ENCODE assay signal across 1 cellular context in the genomic region with DNA sequence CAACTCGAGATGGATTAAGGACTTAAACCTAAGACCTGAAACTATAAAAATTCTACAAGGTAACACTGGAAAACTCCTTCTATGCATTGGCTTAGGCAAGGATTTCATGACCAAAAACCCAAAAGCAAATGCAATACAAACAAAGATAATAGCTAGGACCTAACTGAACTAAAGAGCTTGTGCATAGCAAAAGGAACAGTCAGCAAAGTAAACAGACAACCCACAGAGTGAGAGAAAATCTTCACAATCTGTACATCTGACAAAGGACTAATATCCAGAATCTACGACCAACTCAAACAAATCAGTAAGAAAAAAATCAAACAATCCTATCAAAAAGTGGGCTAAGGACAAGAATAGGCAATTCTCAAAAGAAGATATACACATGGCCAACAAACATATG.
TF ChIP-seq lines count a peak whose summit lies in the region.
"Not testable (repeated sequence)": the region's sequence is repeated elsewhere in the genome, so short reads cannot be mapped to it uniquely, and the experiment has no call there.

No MANE protein-coding gene starts in this region.

TF ChIP-seq in HepG2, 621 proteins besides CTCF, POLR2A, EP300 and RAD21 (continued from another document and continues in another):
- TF ChIP-seq, protein P1, sequence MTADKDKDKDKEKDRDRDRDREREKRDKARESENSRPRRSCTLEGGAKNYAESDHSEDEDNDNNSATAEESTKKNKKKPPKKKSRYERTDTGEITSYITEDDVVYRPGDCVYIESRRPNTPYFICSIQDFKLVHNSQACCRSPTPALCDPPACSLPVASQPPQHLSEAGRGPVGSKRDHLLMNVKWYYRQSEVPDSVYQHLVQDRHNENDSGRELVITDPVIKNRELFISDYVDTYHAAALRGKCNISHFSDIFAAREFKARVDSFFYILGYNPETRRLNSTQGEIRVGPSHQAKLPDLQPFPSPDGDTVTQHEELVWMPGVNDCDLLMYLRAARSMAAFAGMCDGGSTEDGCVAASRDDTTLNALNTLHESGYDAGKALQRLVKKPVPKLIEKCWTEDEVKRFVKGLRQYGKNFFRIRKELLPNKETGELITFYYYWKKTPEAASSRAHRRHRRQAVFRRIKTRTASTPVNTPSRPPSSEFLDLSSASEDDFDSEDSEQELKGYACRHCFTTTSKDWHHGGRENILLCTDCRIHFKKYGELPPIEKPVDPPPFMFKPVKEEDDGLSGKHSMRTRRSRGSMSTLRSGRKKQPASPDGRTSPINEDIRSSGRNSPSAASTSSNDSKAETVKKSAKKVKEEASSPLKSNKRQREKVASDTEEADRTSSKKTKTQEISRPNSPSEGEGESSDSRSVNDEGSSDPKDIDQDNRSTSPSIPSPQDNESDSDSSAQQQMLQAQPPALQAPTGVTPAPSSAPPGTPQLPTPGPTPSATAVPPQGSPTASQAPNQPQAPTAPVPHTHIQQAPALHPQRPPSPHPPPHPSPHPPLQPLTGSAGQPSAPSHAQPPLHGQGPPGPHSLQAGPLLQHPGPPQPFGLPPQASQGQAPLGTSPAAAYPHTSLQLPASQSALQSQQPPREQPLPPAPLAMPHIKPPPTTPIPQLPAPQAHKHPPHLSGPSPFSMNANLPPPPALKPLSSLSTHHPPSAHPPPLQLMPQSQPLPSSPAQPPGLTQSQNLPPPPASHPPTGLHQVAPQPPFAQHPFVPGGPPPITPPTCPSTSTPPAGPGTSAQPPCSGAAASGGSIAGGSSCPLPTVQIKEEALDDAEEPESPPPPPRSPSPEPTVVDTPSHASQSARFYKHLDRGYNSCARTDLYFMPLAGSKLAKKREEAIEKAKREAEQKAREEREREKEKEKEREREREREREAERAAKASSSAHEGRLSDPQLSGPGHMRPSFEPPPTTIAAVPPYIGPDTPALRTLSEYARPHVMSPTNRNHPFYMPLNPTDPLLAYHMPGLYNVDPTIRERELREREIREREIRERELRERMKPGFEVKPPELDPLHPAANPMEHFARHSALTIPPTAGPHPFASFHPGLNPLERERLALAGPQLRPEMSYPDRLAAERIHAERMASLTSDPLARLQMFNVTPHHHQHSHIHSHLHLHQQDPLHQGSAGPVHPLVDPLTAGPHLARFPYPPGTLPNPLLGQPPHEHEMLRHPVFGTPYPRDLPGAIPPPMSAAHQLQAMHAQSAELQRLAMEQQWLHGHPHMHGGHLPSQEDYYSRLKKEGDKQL (CRISPR knock-in tag; IDR thresholded peaks at IDR 0.05; ENCODE audit: low read depth), result peak; percentile 69; the same call in 1 of the 2 replicates
- TF ChIP-seq IRF2 (CRISPR knock-in tag; IDR thresholded peaks at IDR 0.05) (peak; percentile 45; the same call in 1 of the 2 replicates), ZNF644 (CRISPR knock-in tag; IDR thresholded peaks at IDR 0.05; ENCODE audit: low read depth) (peak; percentile 89), FOXA1 (IDR thresholded peaks at IDR 0.05) (peak; percentile 90), FOXA1 (CRISPR knock-in tag; IDR thresholded peaks at IDR 0.05) (peak; percentile 90), NR2F6 (CRISPR knock-in tag; IDR thresholded peaks at IDR 0.05) (peak; percentile 23; the same call in 1 of the 2 replicates), SMARCE1 (IDR thresholded peaks at IDR 0.05; ENCODE audit: borderline replicate concordance) (0 out of 2 replicates have a peak, but pooled peaks have one; percentile 50), HDAC2 (CRISPR knock-in tag; IDR thresholded peaks at IDR 0.05) (peak; percentile 72; the same call in 1 of the 2 replicates), JUNB (CRISPR knock-in tag; IDR thresholded peaks at IDR 0.05; ENCODE audit: borderline replicate concordance) (peak; percentile 95), THAP11 (CRISPR knock-in tag; IDR thresholded peaks at IDR 0.05) (peak; percentile 40; the same call in 1 of the 2 replicates), BCL6 (CRISPR knock-in tag; IDR thresholded peaks at IDR 0.05) (peak; percentile 53; the same call in 1 of the 2 replicates), HOXA5 (CRISPR knock-in tag; IDR thresholded peaks at IDR 0.05) (peak; percentile 57; the same call in 1 of the 2 replicates), GFI1 (CRISPR knock-in tag; IDR thresholded peaks at IDR 0.05; ENCODE audit: borderline replicate concordance) (peak; percentile 85), KDM6A (CRISPR knock-in tag; IDR thresholded peaks at IDR 0.05; ENCODE audit: low read depth) (0 out of 2 replicates have a peak, but pooled peaks have one; percentile 63), SMAD3 (CRISPR knock-in tag; IDR thresholded peaks at IDR 0.05) (0 out of 2 replicates have a peak, but pooled peaks have one; percentile 46), FOSL2 (CRISPR knock-in tag; IDR thresholded peaks at IDR 0.05) (peak; percentile 93), ISL2 (CRISPR knock-in tag; IDR thresholded peaks at IDR 0.05) (peak; percentile 69), GATAD2A (CRISPR knock-in tag; IDR thresholded peaks at IDR 0.05) (peak; percentile 88), PHF21A (CRISPR knock-in tag; IDR thresholded peaks at IDR 0.05) (0 out of 2 replicates have a peak, but pooled peaks have one; percentile 30), NKX3-1 (CRISPR knock-in tag; IDR thresholded peaks at IDR 0.05) (peak; percentile 57; the same call in 1 of the 2 replicates), STAG1 (CRISPR knock-in tag; IDR thresholded peaks at IDR 0.05) (0 out of 2 replicates have a peak, but pooled peaks have one; percentile 6), RARA (CRISPR knock-in tag; IDR thresholded peaks at IDR 0.05) (peak; percentile 61), KLF16 (CRISPR knock-in tag; IDR thresholded peaks at IDR 0.05) (peak in 1 of 2 experiments; percentile 29; a peak in 1 of 4 replicates), KAT7 (CRISPR knock-in tag; IDR thresholded peaks at IDR 0.05; ENCODE audit: borderline replicate concordance) (peak; percentile 41; the same call in 1 of the 2 replicates), ZNF12 (CRISPR knock-in tag; IDR thresholded peaks at IDR 0.05) (peak; percentile 78; the same call in 1 of the 2 replicates), ZFAT (CRISPR knock-in tag; conservative IDR thresholded peaks at IDR 0.05) (0 out of 2 replicates have a peak, but pooled peaks have one; percentile 8), SOX5 (CRISPR knock-in tag; IDR thresholded peaks at IDR 0.05; ENCODE audit: borderline replicate concordance) (peak; percentile 83), RXRB (CRISPR knock-in tag; IDR thresholded peaks at IDR 0.05; ENCODE audit: borderline replicate concordance) (peak; percentile 61), HMG20A (CRISPR knock-in tag; IDR thresholded peaks at IDR 0.05; ENCODE audit: borderline replicate concordance) (peak; percentile 93), KAT8 (CRISPR knock-in tag; IDR thresholded peaks at IDR 0.05) (peak; percentile 53), ZNF331 (CRISPR knock-in tag; IDR thresholded peaks at IDR 0.05) (peak; percentile 52; the same call in 1 of the 2 replicates), ZNF652 (CRISPR knock-in tag; IDR thresholded peaks at IDR 0.05; ENCODE audit: borderline replicate concordance, low read depth) (peak; percentile 47; the same call in 1 of the 2 replicates), SOX6 (CRISPR knock-in tag; IDR thresholded peaks at IDR 0.05) (peak; percentile 91), FOXA3 (CRISPR knock-in tag; IDR thresholded peaks at IDR 0.05) (peak; percentile 96), YEATS2 (CRISPR knock-in tag; IDR thresholded peaks at IDR 0.05; ENCODE audit: borderline replicate concordance) (peak; percentile 29; the same call in 1 of the 2 replicates), NCOA2 (CRISPR knock-in tag; IDR thresholded peaks at IDR 0.05) (peak; percentile 74), CEBPG (CRISPR knock-in tag; IDR thresholded peaks at IDR 0.05) (peak; percentile 62; the same call in 1 of the 2 replicates), SALL1 (CRISPR knock-in tag; IDR thresholded peaks at IDR 0.05) (peak; percentile 11; the same call in 1 of the 2 replicates), LCORL (IDR thresholded peaks at IDR 0.05) (peak; percentile 87), LCORL (CRISPR knock-in tag; IDR thresholded peaks at IDR 0.05) (peak; percentile 72; the same call in 1 of the 2 replicates), PPARG (CRISPR knock-in tag; conservative IDR thresholded peaks at IDR 0.05) (peak; percentile 69), FOSL1 (CRISPR knock-in tag; IDR thresholded peaks at IDR 0.05; ENCODE audit: borderline replicate concordance) (peak; percentile 92), ERF (CRISPR knock-in tag; IDR thresholded peaks at IDR 0.05) (peak; percentile 48; the same call in 1 of the 2 replicates), RBAK (CRISPR knock-in tag; IDR thresholded peaks at IDR 0.05) (peak; percentile 78; the same call in 1 of the 2 replicates), ELF3 (CRISPR knock-in tag; IDR thresholded peaks at IDR 0.05) (peak; percentile 70), SOX13 (IDR thresholded peaks at IDR 0.05) (peak; percentile 28; the same call in 1 of the 2 replicates), SOX13 (CRISPR knock-in tag; conservative IDR thresholded peaks at IDR 0.05 in 1 of 2, IDR thresholded peaks at IDR 0.05 in 1 of 2) (peak in 1 of 2 experiments; percentile 89; a peak in 2 of 4 replicates), MAFF (IDR thresholded peaks at IDR 0.05; ENCODE audit: low read depth, low read length) (peak; percentile 69), CREM (IDR thresholded peaks at IDR 0.05) (peak; percentile 61), FOXP1 (CRISPR knock-in tag; IDR thresholded peaks at IDR 0.05) (peak; percentile 67), JUN (CRISPR knock-in tag; IDR thresholded peaks at IDR 0.05) (peak; percentile 84; the same call in 1 of the 2 replicates), NR2F1 (CRISPR knock-in tag; IDR thresholded peaks at IDR 0.05) (peak in 1 of 2 experiments; percentile 28; a peak in 1 of 4 replicates)
- TF ChIP-seq, protein P2, sequence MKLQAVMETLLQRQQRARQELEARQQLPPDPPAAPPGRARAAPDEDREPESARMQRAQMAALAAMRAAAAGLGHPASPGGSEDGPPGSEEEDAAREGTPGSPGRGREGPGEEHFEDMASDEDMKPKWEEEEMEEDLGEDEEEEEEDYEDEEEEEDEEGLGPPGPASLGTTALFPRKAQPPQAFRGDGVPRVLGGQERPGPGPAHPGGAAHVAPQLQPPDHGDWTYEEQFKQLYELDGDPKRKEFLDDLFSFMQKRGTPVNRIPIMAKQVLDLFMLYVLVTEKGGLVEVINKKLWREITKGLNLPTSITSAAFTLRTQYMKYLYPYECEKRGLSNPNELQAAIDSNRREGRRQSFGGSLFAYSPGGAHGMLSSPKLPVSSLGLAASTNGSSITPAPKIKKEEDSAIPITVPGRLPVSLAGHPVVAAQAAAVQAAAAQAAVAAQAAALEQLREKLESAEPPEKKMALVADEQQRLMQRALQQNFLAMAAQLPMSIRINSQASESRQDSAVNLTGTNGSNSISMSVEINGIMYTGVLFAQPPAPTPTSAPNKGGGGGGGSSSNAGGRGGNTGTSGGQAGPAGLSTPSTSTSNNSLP (IDR thresholded peaks at IDR 0.05; ENCODE audit: low read depth, low read length), result peak; percentile 29; the same call in 1 of the 2 replicates
- not testable (repeated sequence) for TF ChIP-seq NR2F6 (IDR thresholded peaks at IDR 0.05); SOX6 (IDR thresholded peaks at IDR 0.05); CREM (CRISPR knock-in tag; IDR thresholded peaks at IDR 0.05); FOXP1 (IDR thresholded peaks at IDR 0.05)
- TF ChIP-seq, protein P3, sequence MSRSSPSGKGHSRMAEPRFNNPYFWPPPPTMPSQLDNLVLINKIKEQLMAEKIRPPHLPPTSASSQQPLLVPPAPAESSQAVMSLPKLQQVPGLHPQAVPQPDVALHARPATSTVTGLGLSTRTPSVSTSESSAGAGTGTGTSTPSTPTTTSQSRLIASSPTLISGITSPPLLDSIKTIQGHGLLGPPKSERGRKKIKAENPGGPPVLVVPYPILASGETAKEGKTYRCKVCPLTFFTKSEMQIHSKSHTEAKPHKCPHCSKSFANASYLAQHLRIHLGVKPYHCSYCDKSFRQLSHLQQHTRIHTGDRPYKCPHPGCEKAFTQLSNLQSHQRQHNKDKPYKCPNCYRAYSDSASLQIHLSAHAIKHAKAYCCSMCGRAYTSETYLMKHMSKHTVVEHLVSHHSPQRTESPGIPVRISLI (CRISPR knock-in tag; IDR thresholded peaks at IDR 0.05; ENCODE audit: borderline replicate concordance), result peak; percentile 63; the same call in 1 of the 2 replicates
- TF ChIP-seq, protein P4, sequence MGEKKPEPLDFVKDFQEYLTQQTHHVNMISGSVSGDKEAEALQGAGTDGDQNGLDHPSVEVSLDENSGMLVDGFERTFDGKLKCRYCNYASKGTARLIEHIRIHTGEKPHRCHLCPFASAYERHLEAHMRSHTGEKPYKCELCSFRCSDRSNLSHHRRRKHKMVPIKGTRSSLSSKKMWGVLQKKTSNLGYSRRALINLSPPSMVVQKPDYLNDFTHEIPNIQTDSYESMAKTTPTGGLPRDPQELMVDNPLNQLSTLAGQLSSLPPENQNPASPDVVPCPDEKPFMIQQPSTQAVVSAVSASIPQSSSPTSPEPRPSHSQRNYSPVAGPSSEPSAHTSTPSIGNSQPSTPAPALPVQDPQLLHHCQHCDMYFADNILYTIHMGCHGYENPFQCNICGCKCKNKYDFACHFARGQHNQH (CRISPR knock-in tag; IDR thresholded peaks at IDR 0.05), result peak; percentile 64; the same call in 1 of the 2 replicates
- TF ChIP-seq, protein P5, sequence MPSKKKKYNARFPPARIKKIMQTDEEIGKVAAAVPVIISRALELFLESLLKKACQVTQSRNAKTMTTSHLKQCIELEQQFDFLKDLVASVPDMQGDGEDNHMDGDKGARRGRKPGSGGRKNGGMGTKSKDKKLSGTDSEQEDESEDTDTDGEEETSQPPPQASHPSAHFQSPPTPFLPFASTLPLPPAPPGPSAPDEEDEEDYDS (CRISPR knock-in tag; IDR thresholded peaks at IDR 0.05), result 0 out of 2 replicates have a peak, but pooled peaks have one; percentile 24
- TF ChIP-seq, protein P6, sequence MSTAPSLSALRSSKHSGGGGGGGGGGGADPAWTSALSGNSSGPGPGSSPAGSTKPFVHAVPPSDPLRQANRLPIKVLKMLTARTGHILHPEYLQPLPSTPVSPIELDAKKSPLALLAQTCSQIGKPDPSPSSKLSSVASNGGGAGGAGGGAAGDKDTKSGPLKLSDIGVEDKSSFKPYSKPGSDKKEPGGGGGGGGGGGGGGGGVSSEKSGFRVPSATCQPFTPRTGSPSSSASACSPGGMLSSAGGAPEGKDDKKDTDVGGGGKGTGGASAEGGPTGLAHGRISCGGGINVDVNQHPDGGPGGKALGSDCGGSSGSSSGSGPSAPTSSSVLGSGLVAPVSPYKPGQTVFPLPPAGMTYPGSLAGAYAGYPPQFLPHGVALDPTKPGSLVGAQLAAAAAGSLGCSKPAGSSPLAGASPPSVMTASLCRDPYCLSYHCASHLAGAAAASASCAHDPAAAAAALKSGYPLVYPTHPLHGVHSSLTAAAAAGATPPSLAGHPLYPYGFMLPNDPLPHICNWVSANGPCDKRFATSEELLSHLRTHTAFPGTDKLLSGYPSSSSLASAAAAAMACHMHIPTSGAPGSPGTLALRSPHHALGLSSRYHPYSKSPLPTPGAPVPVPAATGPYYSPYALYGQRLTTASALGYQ (CRISPR knock-in tag; IDR thresholded peaks at IDR 0.05), result peak; percentile 67; the same call in 1 of the 2 replicates
- TF ChIP-seq, protein P7, sequence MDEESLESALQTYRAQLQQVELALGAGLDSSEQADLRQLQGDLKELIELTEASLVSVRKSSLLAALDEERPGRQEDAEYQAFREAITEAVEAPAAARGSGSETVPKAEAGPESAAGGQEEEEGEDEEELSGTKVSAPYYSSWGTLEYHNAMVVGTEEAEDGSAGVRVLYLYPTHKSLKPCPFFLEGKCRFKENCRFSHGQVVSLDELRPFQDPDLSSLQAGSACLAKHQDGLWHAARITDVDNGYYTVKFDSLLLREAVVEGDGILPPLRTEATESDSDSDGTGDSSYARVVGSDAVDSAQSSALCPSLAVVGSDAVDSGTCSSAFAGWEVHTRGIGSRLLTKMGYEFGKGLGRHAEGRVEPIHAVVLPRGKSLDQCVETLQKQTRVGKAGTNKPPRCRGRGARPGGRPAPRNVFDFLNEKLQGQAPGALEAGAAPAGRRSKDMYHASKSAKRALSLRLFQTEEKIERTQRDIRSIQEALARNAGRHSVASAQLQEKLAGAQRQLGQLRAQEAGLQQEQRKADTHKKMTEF (CRISPR knock-in tag; IDR thresholded peaks at IDR 0.05), result 0 out of 2 replicates have a peak, but pooled peaks have one; percentile 51
